Comparison of ENCODE assay signal across 12 cellular contexts in the genomic region with DNA sequence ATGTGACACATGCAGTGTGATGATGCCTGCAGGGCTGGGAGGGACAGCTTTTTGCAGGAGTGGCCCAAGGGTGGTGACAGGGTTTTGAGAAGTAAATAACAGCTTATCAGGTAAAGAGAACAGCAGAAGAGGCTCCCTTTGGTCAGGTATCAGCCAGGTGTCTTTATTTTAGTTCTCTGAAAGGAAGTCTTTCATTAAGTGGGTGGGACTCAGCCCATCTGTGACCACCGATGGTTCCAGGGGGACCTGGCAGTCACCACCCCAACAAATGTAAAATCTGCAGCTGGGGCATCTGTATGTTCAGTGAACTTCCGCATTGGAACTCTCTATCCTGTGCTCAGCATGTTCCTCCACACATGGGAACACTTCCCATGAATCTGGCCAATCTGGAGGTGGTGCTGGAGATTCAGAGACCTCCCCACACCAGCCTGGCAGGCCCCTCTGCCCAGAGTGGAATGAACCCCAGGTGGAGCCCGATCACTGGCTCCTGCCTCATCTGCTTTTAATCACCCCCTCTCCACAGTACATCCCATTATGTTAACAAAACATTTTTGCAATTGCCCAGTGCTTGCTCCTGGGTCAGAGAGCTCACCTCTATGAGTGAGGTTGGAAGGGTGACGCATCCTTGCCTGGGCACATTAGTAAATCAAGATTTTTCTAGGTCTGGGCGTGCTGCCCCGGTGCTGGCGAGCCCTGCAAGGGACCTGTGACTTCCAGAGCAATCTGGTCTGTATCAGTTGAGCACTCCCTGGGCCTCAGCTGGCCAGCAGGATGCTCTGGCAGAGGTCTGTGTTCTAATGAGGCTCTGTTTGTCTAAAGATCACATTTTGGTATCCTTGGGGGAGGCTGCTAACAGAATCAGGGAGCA.
"Had no signal": no experiment of that assay in that cellular context is flagged by ENCODE, and none has a peak within 500 bp of the region (broad histone marks: within the 10 kb centered on the region; RNA-seq: fewer than 3 reads in every experiment).

No MANE protein-coding gene starts in this region.

- H3K27ac ChIP-seq: prostate gland, right lobe of liver, VCaP had no signal

- H3K9me3 ChIP-seq: prostate gland, right lobe of liver had no signal

- ATAC-seq: activated naive CD8-positive, alpha-beta T cell treated with anti-CD3 and anti-CD28 coated beads, Interleukin-2, amount 50 U/mL, for 24 hours; right lobe of liver; stimulated activated naive CD8-positive, alpha-beta T cell treated with anti-CD3 and anti-CD28 coated beads, Interleukin-15, Interleukin-2, amounts not matched to agents 100 U/mL and 50 U/mL, for 24 hours; T-cell had no signal

- H3K36me3 ChIP-seq: prostate gland, right lobe of liver had no signal

- DNase-seq: activated CD4-positive, alpha-beta memory T cell treated with anti-CD3 and anti-CD28 coated beads, Interleukin-2, amount 10 ng/mL, durations not matched to agents 7 days and 5 days; activated CD8-positive, alpha-beta memory T cell treated with anti-CD3 and anti-CD28 coated beads, Interleukin-2, amount 50 U/mL, for 48 hours; activated naive CD4-positive, alpha-beta T cell; activated naive CD8-positive, alpha-beta T cell treated with anti-CD3 and anti-CD28 coated beads, Interleukin-2, amount 50 U/mL, for 24 hours; occipital lobe; right lobe of liver; stimulated activated CD4-positive, alpha-beta T cell treated with anti-CD3 and anti-CD28 coated beads, Interleukin-12 subunit alpha, Interleukin-12 subunit beta, amount 100 ng/mL, for 4 hours; stimulated activated naive CD8-positive, alpha-beta T cell treated with anti-CD3 and anti-CD28 coated beads, Interleukin-15, Interleukin-2, amounts not matched to agents 100 U/mL and 50 U/mL, for 24 hours; T-cell; T1000 had no signal

- H3K4me1 ChIP-seq: prostate gland, right lobe of liver had no signal

- H3K4me3 ChIP-seq: prostate gland, right lobe of liver had no signal

- H3K27me3 ChIP-seq: right lobe of liver had no signal
